In genomic region chr22:22284962-22285756, GRCh38 we compare ENCODE assay signal across 20 cellular contexts. TPM values are rescaled to one million over a fixed set of nuclear protein-coding genes. Genes with fewer than 3 reads are reported as not detected.
"Had no signal": no experiment of that assay in that cellular context is flagged by ENCODE, and none has a peak within 500 bp of the region (broad histone marks: within the 10 kb centered on the region; RNA-seq: fewer than 3 reads in every experiment).

No MANE protein-coding gene starts in this region.

RNA-seq across cellular contexts. Expression of gene VPREB1, which starts 40.6 kb away (rescaled TPM):
- total RNA-seq: colonic mucosa, dermis microvascular lymphatic vessel endothelial cell, endodermal cell, esophagus mucosa, esophagus squamous epithelium, gastrocnemius medialis, glomerular endothelial cell, heart right ventricle, kidney epithelial cell, left cardiac atrium, left lung, left ventricle myocardium superior, lower leg skin, lower lobe of right lung, lung microvascular endothelial cell, mesenteric fat pad, mesothelial cell of epicardium, mucosa of descending colon, myocyte had no signal
- polyA plus RNA-seq: heart right ventricle, keratinocyte had no signal
